13 cellular contexts compared by ENCODE assay signal in genomic region chr19:46211201-46211881, GRCh38. TPM values are rescaled to one million over a fixed set of nuclear protein-coding genes. Genes with fewer than 3 reads are reported as not detected.
DNase-seq lines count a peak whose midpoint lies in the region; ATAC-seq and TF ChIP-seq lines count a peak whose summit lies in the region.
"Had no signal": no experiment of that assay in that cellular context is flagged by ENCODE, and none has a peak within 500 bp of the region (broad histone marks: within the 10 kb centered on the region; RNA-seq: fewer than 3 reads in every experiment).

No MANE protein-coding gene starts in this region.

- H3K4me3 ChIP-seq in hepatocyte: no peak overlapping the region
- H3K4me3 ChIP-seq: GM12878, heart left ventricle, thoracic aorta had no signal

- no peak for ATAC-seq in GM18868 (IDR thresholded peaks at IDR 0.05; ENCODE audit: unreplicated experiment)
- ATAC-seq: GM12878 had no signal

- H3K27me3 ChIP-seq in hepatocyte: no peaks in the 10 kb centered on the region
- H3K27me3 ChIP-seq: heart left ventricle had no signal

- H3K4me1 ChIP-seq in hepatocyte (ENCODE audit: insufficient read depth): peaks cover 12% of the 10 kb centered on the region

- H3K36me3 ChIP-seq in hepatocyte (replicated peaks; ENCODE audit: insufficient read depth, low read depth): no peaks in the 10 kb centered on the region
- H3K36me3 ChIP-seq: heart left ventricle, thoracic aorta had no signal

- H3K27ac ChIP-seq in hepatocyte: peak overlapping the region; percentile 61
- H3K27ac ChIP-seq: heart left ventricle, thoracic aorta had no signal

- H3K9me2 ChIP-seq in hepatocyte (replicated peaks; ENCODE audit: insufficient read depth): no peaks in the 10 kb centered on the region

- no peak overlapping the region for H3K4me2 ChIP-seq in hepatocyte

- H3K79me2 ChIP-seq in hepatocyte: no peaks in the 10 kb centered on the region

- TF ChIP-seq CTCF in hepatocyte (IDR thresholded peaks at IDR 0.05; ENCODE audit: poor library complexity): no peak

- H4K20me1 ChIP-seq in hepatocyte (ENCODE audit: insufficient read depth, poor library complexity, severe bottlenecking): no peaks in the 10 kb centered on the region

- 33% methylated on average over 10 of the region's 10 CpGs for WGBS in hepatocyte (ENCODE audit: low lambda C conversion rate, missing lambda C conversion rate)

- no peaks in the 10 kb centered on the region for H3K9me3 ChIP-seq in hepatocyte (ENCODE audit: low read depth)
- H3K9me3 ChIP-seq: heart left ventricle, thoracic aorta had no signal

- DNase-seq in HT-29 (ENCODE audit: low spot score) (peak; percentile 89), astrocyte of the hippocampus (ENCODE audit: low read depth, low spot score) (peak; percentile 58), hepatocyte (ENCODE audit: low spot score) (peak; percentile 80), pulmonary artery endothelial cell (ENCODE audit: low read depth, low spot score) (peak; percentile 63), superior temporal gyrus (ENCODE audit: extremely low spot score) (no peak)
- no peak for DNase-seq in activated CD8-positive, alpha-beta memory T cell treated with anti-CD3 and anti-CD28 coated beads for 24 hours
- DNase-seq in activated CD4-positive, alpha-beta T cell treated with anti-CD3 and anti-CD28 coated beads, Interleukin-2, amount 50 U/mL, for 4 hours: no peak
- DNase-seq: activated T-cell treated with anti-CD3 and anti-CD28 coated beads, Interleukin-2, amount 50 U/mL, for 1 hour; heart left ventricle; Karpas-422 had no signal

- no peak overlapping the region for H2AFZ ChIP-seq in hepatocyte

RNA-seq across cellular contexts. Expression of gene IGFL1, which starts 18.2 kb away (rescaled TPM):
- not detected in 2 replicates for total RNA-seq in HT-29 (2014; rRNA removed; shearing (Covaris generic))
- total RNA-seq in hepatocyte: not detected in 2 replicates
- not detected in 2 replicates for polyA plus RNA-seq in hepatocyte
- not detected in 2 replicates for total RNA-seq in pulmonary artery endothelial cell
- total RNA-seq: GM12878, heart left ventricle, thoracic aorta had no signal
- polyA plus RNA-seq: GM12878, heart left ventricle had no signal

Comparison
In these comparisons a context has a peak if more than half of its experiments do, and no peak if none do; other contexts are left out.
1. DNase-seq: peak in HT-29 (single experiment), astrocyte of the hippocampus (single experiment), hepatocyte (single experiment) and pulmonary artery endothelial cell (single experiment); none in activated CD8-positive, alpha-beta memory T cell treated with anti-CD3 and anti-CD28 coated beads for 24 hours (single experiment), superior temporal gyrus (single experiment) and activated CD4-positive, alpha-beta T cell treated with anti-CD3 and anti-CD28 coated beads, Interleukin-2, amount 50 U/mL, for 4 hours (0 of 2).